In the genomic region with DNA sequence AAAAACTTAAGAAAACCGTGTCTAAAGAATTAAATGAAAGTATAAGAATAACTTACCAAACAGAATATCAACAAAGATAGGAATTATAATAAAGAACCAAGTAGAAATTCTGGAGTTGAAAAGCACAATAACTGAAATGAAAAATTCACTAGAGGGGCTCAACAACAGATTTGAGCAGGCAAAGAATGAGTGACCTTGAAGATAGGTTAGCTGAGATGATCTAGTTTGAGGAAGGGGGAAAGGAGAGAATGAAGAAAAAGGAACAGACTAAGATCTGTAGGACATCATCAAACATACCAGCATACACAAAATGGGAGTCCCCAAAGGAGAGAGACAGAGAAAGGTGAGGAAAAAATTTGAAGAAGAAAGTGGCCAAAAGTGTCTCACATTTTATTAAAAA, we compare ENCODE assay signal across 23 cellular contexts. TPM values are rescaled to one million over a fixed set of nuclear protein-coding genes. Genes with fewer than 3 reads are reported as not detected.
A peak's percentile ranks its signal among the peaks of the same experiment; 100 is the strongest.
DNase-seq lines count a peak whose midpoint lies in the region; ATAC-seq, FAIRE-seq and TF ChIP-seq lines count a peak whose summit lies in the region.
"Had no signal": no experiment of that assay in that cellular context is flagged by ENCODE, and none has a peak within 500 bp of the region (broad histone marks: within the 10 kb centered on the region; RNA-seq: fewer than 3 reads in every experiment).

No MANE protein-coding gene starts in this region.

- H3K27ac ChIP-seq in HEK293 (ENCODE audit: extremely low read depth, low read depth, low read length) (no peak overlapping the region), K562 (ENCODE audit: extremely low read depth, low read depth, low read length) (no peak overlapping the region)
- H3K27ac ChIP-seq: A549; BLaER1 treated with 17β-estradiol and CSF1 and Interleukin-3, amounts not matched to agents 10 nM and 100 nM had no signal

- peaks cover 19% of the 10 kb centered on the region for H3K27me3 Mint-ChIP-seq in activated naive CD8-positive, alpha-beta T cell treated with anti-CD3 and anti-CD28 coated beads, Interleukin-2, amount 10 ng/mL, durations not matched to agents 7 days and 5 days
- no peaks in the 10 kb centered on the region for H3K27me3 Mint-ChIP-seq in activated naive CD8-positive, alpha-beta T cell treated with anti-CD3 and anti-CD28 coated beads for 36 hours
- H3K27me3 Mint-ChIP-seq in activated CD8-positive, alpha-beta T cell treated with anti-CD3 and anti-CD28 coated beads, Interleukin-2, amount 10 ng/mL, durations not matched to agents 7 days and 5 days (ENCODE audit: low read depth) = peaks cover 15% of the 10 kb centered on the region
- H3K27me3 Mint-ChIP-seq: CD4-positive, alpha-beta T cell had no signal

- peaks cover 8% of the 10 kb centered on the region for H3K36me3 Mint-ChIP-seq in activated naive CD8-positive, alpha-beta T cell treated with anti-CD3 and anti-CD28 coated beads, Interleukin-2, amount 10 ng/mL, durations not matched to agents 7 days and 5 days
- peaks cover 1% of the 10 kb centered on the region for H3K36me3 Mint-ChIP-seq in activated naive CD8-positive, alpha-beta T cell treated with anti-CD3 and anti-CD28 coated beads for 36 hours
- peaks cover 7% of the 10 kb centered on the region for H3K36me3 Mint-ChIP-seq in activated CD8-positive, alpha-beta T cell treated with anti-CD3 and anti-CD28 coated beads, Interleukin-2, amount 10 ng/mL, durations not matched to agents 7 days and 5 days (ENCODE audit: low read depth)
- H3K36me3 Mint-ChIP-seq: CD14-positive monocyte had no signal

- no peak overlapping the region for H3K9ac ChIP-seq in K562 (ENCODE audit: insufficient read depth in 1 of 2, low read depth in 2 of 2, low read length in 2 of 2)
- H3K9ac ChIP-seq: BLaER1 treated with 17β-estradiol and CSF1 and Interleukin-3, amounts not matched to agents 10 nM and 100 nM had no signal

- H3K27ac Mint-ChIP-seq in activated naive CD8-positive, alpha-beta T cell treated with anti-CD3 and anti-CD28 coated beads, Interleukin-2, amount 10 ng/mL, durations not matched to agents 7 days and 5 days = peak overlapping the region; percentile 48
- H3K27ac Mint-ChIP-seq in activated naive CD8-positive, alpha-beta T cell treated with anti-CD3 and anti-CD28 coated beads for 36 hours = no peak overlapping the region
- no peak overlapping the region for H3K27ac Mint-ChIP-seq in activated CD8-positive, alpha-beta T cell treated with anti-CD3 and anti-CD28 coated beads, Interleukin-2, amount 10 ng/mL, durations not matched to agents 7 days and 5 days
- H3K27ac Mint-ChIP-seq: CD4-positive, alpha-beta T cell had no signal

- H3K4me3 Mint-ChIP-seq in activated naive CD8-positive, alpha-beta T cell treated with anti-CD3 and anti-CD28 coated beads, Interleukin-2, amount 10 ng/mL, durations not matched to agents 7 days and 5 days = no peak overlapping the region
- H3K4me3 Mint-ChIP-seq in activated naive CD8-positive, alpha-beta T cell treated with anti-CD3 and anti-CD28 coated beads for 36 hours = no peak overlapping the region
- H3K4me3 Mint-ChIP-seq in activated CD8-positive, alpha-beta T cell treated with anti-CD3 and anti-CD28 coated beads, Interleukin-2, amount 10 ng/mL, durations not matched to agents 7 days and 5 days = no peak overlapping the region
- H3K4me3 Mint-ChIP-seq: CD14-positive monocyte; CD4-positive, alpha-beta T cell; CD8-positive, alpha-beta memory T cell had no signal

- no peaks in the 10 kb centered on the region for H4K20me1 ChIP-seq in K562 (replicated peaks; ENCODE audit: control insufficient read depth, insufficient read depth, low read length)
- H4K20me1 ChIP-seq: BLaER1 treated with 17β-estradiol and CSF1 and Interleukin-3, amounts not matched to agents 10 nM and 100 nM had no signal

- in situ Hi-C loops in K562 (cut with MboI) = no loop called here

- CTCF ChIA-PET in HEK293 (lab: Yijun Ruan, JAX) = interaction anchor here (0.7 to 1.7 kb wide), 8 partner anchors 8 to 223 kb away, joined by 3 to 7 read pairs (median 5); partner anchors contain the start of gene PPARD
- CTCF ChIA-PET in K562 (lab: Yijun Ruan, JAX; ENCODE audit: low intra/inter-chr PET ratio) = no interaction called here
- CTCF ChIA-PET in activated CD8-positive, alpha-beta T cell treated with anti-CD3 and anti-CD28 coated beads, Interleukin-2, amount 10 ng/mL, durations not matched to agents 7 days and 5 days (lab: Charles Lee) = interaction anchor here (1.8 kb wide), 1 partner anchor 28 kb away, joined by 6 read pairs; no protein-coding TSS in a partner anchor

- DNase-seq in activated naive CD8-positive, alpha-beta T cell treated with anti-CD3 and anti-CD28 coated beads, Interleukin-2, amount 10 ng/mL, durations not matched to agents 7 days and 5 days = no peak
- no peak for DNase-seq in activated naive CD8-positive, alpha-beta T cell treated with anti-CD3 and anti-CD28 coated beads for 36 hours
- DNase-seq in K562 (ENCODE audit: extremely low read depth in 1 of 4, low spot score in 3 of 4) (no peak), cerebellar nuclear complex (lab: John Stamatoyannopoulos, UW) (no peak)
- no peak for DNase-seq in activated CD8-positive, alpha-beta T cell treated with anti-CD3 and anti-CD28 coated beads, Interleukin-2, amount 10 ng/mL, durations not matched to agents 7 days and 5 days
- DNase-seq: 8988T; ACHN; AML-193; BE2C; CD4-positive, alpha-beta T cell; CD8-positive, alpha-beta memory T cell; DMS153; DND-41; GOT3 had no signal

- H3K79me2 ChIP-seq in K562 (ENCODE audit: control insufficient read depth, insufficient read depth, low read length) = no peaks in the 10 kb centered on the region

- no peak for TF ChIP-seq POLR2A in K562 (conservative IDR thresholded peaks at IDR 0.05)

- no peak overlapping the region for H3K4me2 ChIP-seq in K562 (ENCODE audit: insufficient read depth, low read length)
- H3K4me2 ChIP-seq: A549; BLaER1 treated with 17β-estradiol and CSF1 and Interleukin-3, amounts not matched to agents 10 nM and 100 nM had no signal

- TF ChIP-seq RAD21 in K562 (CRISPR knock-in tag; conservative IDR thresholded peaks at IDR 0.05 in 1 of 2, IDR thresholded peaks at IDR 0.05 in 1 of 2) = no peak

- no peak for TF ChIP-seq EP300 in K562 (IDR thresholded peaks at IDR 0.05; ENCODE audit: low read length)

- H3K9me1 ChIP-seq in K562 (ENCODE audit: control insufficient read depth, insufficient read depth, low read length) = no peaks in the 10 kb centered on the region

- no peak for FAIRE-seq in K562 (lab: Jason Lieb, UNC)
- FAIRE-seq: A549, D721Med, G401.6, GM12892, H54 had no signal

- POLR2A ChIA-PET in activated naive CD8-positive, alpha-beta T cell treated with anti-CD3 and anti-CD28 coated beads, Interleukin-2, amount 10 ng/mL, durations not matched to agents 7 days and 5 days (lab: Charles Lee) = no interaction called here
- POLR2A ChIA-PET in HEK293 (lab: Yijun Ruan, JAX) = no interaction called here
- POLR2A ChIA-PET in K562 (lab: Yijun Ruan, JAX) = interaction anchor here (0.6 kb wide), 1 partner anchor 24 kb away, joined by 3 read pairs; no protein-coding TSS in a partner anchor
- POLR2A ChIA-PET in activated CD8-positive, alpha-beta T cell treated with anti-CD3 and anti-CD28 coated beads, Interleukin-2, amount 10 ng/mL, durations not matched to agents 7 days and 5 days (lab: Charles Lee) = no interaction called here

- H3K9me3 ChIP-seq in HEK293 (ENCODE audit: control insufficient read depth, insufficient read depth, low read depth, low read length) (no peaks in the 10 kb centered on the region), K562 (replicated peaks; ENCODE audit: control insufficient read depth, insufficient read depth, low read depth, low read length) (peaks cover 6% of the 10 kb centered on the region)
- H3K9me3 ChIP-seq: A549, BE2C had no signal

- no peak for TF ChIP-seq CTCF in HEK293 (tag by site-specific recombination; IDR thresholded peaks at IDR 0.05)
- no peak for TF ChIP-seq CTCF in K562 (IDR thresholded peaks at IDR 0.05 in 2 of 3, conservative IDR thresholded peaks at IDR 0.05 in 1 of 3; ENCODE audit: insufficient read depth in 2 of 3, low read depth in 1 of 3, low read length in 3 of 3)

- H3K4me1 ChIP-seq in HEK293 (ENCODE audit: control insufficient read depth, insufficient read depth, low read length) (no peaks in the 10 kb centered on the region), K562 (replicated peaks in 1 of 2; ENCODE audit: control insufficient read depth in 2 of 2, insufficient read depth in 2 of 2, low read length in 2 of 2) (no peaks in the 10 kb centered on the region; a peak in 1 of 5 replicates)
- H3K4me1 ChIP-seq: A549; BE2C; BLaER1 treated with 17β-estradiol and CSF1 and Interleukin-3, amounts not matched to agents 10 nM and 100 nM; HAP-1 had no signal

- H3K9me3 Mint-ChIP-seq in activated naive CD8-positive, alpha-beta T cell treated with anti-CD3 and anti-CD28 coated beads, Interleukin-2, amount 10 ng/mL, durations not matched to agents 7 days and 5 days = peaks cover 5% of the 10 kb centered on the region
- H3K9me3 Mint-ChIP-seq in activated naive CD8-positive, alpha-beta T cell treated with anti-CD3 and anti-CD28 coated beads for 36 hours = peaks cover 2% of the 10 kb centered on the region
- peaks cover 11% of the 10 kb centered on the region for H3K9me3 Mint-ChIP-seq in activated CD8-positive, alpha-beta T cell treated with anti-CD3 and anti-CD28 coated beads, Interleukin-2, amount 10 ng/mL, durations not matched to agents 7 days and 5 days (ENCODE audit: insufficient read depth)

- 0% methylated on average over 1 of the region's 1 CpG for WGBS in K562 (ENCODE audit: insufficient coverage, low coverage, missing lambda C conversion rate)

- H3K4me1 Mint-ChIP-seq in activated naive CD8-positive, alpha-beta T cell treated with anti-CD3 and anti-CD28 coated beads, Interleukin-2, amount 10 ng/mL, durations not matched to agents 7 days and 5 days = peaks cover 5% of the 10 kb centered on the region
- peaks cover 4% of the 10 kb centered on the region for H3K4me1 Mint-ChIP-seq in activated naive CD8-positive, alpha-beta T cell treated with anti-CD3 and anti-CD28 coated beads for 36 hours
- peaks cover 8% of the 10 kb centered on the region for H3K4me1 Mint-ChIP-seq in activated CD8-positive, alpha-beta T cell treated with anti-CD3 and anti-CD28 coated beads, Interleukin-2, amount 10 ng/mL, durations not matched to agents 7 days and 5 days (ENCODE audit: low read depth)

- no peak overlapping the region for H2AFZ ChIP-seq in K562 (ENCODE audit: low read depth, low read length)

- H3K36me3 ChIP-seq in HEK293 (ENCODE audit: control insufficient read depth in 2 of 2, insufficient read depth in 1 of 2, low read length in 2 of 2) (no peaks in the 10 kb centered on the region), K562 (ENCODE audit: control insufficient read depth, insufficient read depth, low read length) (no peaks in the 10 kb centered on the region)
- H3K36me3 ChIP-seq: BE2C; BLaER1 treated with 17β-estradiol and CSF1 and Interleukin-3, amounts not matched to agents 10 nM and 100 nM; HAP-1 had no signal

- peaks cover under 1 to 21% of the 10 kb centered on the region in 2 experiments; a peak in 3 of 5 replicates for H3K27me3 ChIP-seq in K562 (ENCODE audit: control insufficient read depth in 2 of 2, insufficient read depth in 2 of 2, low read length in 2 of 2)
- H3K27me3 ChIP-seq: BE2C; BLaER1 treated with 17β-estradiol and CSF1 and Interleukin-3, amounts not matched to agents 10 nM and 100 nM had no signal

- H3K4me3 ChIP-seq in HEK293 (ENCODE audit: low read depth, low read length) (no peak overlapping the region), K562 (no peak overlapping the region)
- H3K4me3 ChIP-seq: A549; BLaER1 treated with 17β-estradiol and CSF1 and Interleukin-3, amounts not matched to agents 10 nM and 100 nM; HAP-1 had no signal

- BruUV-seq in K562 (replicated peaks; lab: Mats Ljungman, UMichigan) = no TSS peak

- intact Hi-C loops in K562 (cut with micrococcal nuclease) = loop anchor here (10.0 kb wide), 1 partner anchor 256 kb away; the partner anchor contains the start of gene DEF6

- no peak for ATAC-seq in activated naive CD8-positive, alpha-beta T cell treated with anti-CD3 and anti-CD28 coated beads, Interleukin-2, amount 10 ng/mL, durations not matched to agents 7 days and 5 days (ENCODE audit: low read depth)
- ATAC-seq in K562 = no peak
- ATAC-seq in activated CD8-positive, alpha-beta T cell treated with anti-CD3 and anti-CD28 coated beads, Interleukin-2, amount 10 ng/mL, durations not matched to agents 7 days and 5 days = no peak
- ATAC-seq: A549 had no signal

RNA-seq across cellular contexts. Expression of gene TULP1, which starts 37.7 kb away (rescaled TPM):
- not detected for total RNA-seq in activated naive CD8-positive, alpha-beta T cell treated with anti-CD3 and anti-CD28 coated beads, Interleukin-2, amount 10 ng/mL, durations not matched to agents 7 days and 5 days
- not detected for total RNA-seq in activated naive CD8-positive, alpha-beta T cell treated with anti-CD3 and anti-CD28 coated beads for 36 hours
- total RNA-seq in K562 (2011; cell fraction: chromatin; rRNA removed; ENCODE audit: low replicate concordance) = not detected in 2 replicates
- not detected in 2 replicates for total RNA-seq in K562 (2011; cell fraction: nucleolus; rRNA removed)
- total RNA-seq in K562 (2011; cell fraction: nucleoplasm; rRNA removed) = not detected in 2 replicates
- 0.16 TPM in 1 of 2 replicates, not detected in the other for total RNA-seq in K562 (2014; rRNA removed)
- total RNA-seq in K562 (2014; rRNA removed; fragmentation: Illumina TruSeq; extraction: Trizol) = not detected in 2 replicates
- total RNA-seq in K562 (2015; rRNA removed; fragmentation: Illumina TruSeq; extraction: Trizol) = not detected in 2 replicates
- total RNA-seq in K562 (2021) = 0.09 TPM in 2 replicates
- polyA plus RNA-seq in K562 (2011; rRNA removed) = 0.05 TPM in 1 of 2 replicates, not detected in the other
- polyA plus RNA-seq in K562 (2011; cell fraction: cytosol; rRNA removed) = 0.07 TPM in 1 of 2 replicates, not detected in the other
- 0.06 and 0.09 TPM in 2 replicates for polyA plus RNA-seq in K562 (2011; cell fraction: nucleus; rRNA removed)
- polyA plus RNA-seq in K562 (2012) = 0.06 and 0.17 TPM in 2 replicates
- 0.10 TPM in 1 of 2 replicates, not detected in the other for polyA plus RNA-seq in K562 (2014; fragmentation: Illumina TruSeq; extraction: Trizol)
- under 1 TPM in 1 of 2 experiments, not detected in 1; 0.06 TPM for polyA plus RNA-seq in K562 (2014; fragmentation: Nextera tagmentation; extraction: Ambion mirVana)
- polyA plus RNA-seq in K562 (2014; rRNA removed) = 0.17 TPM in 1 of 2 replicates, not detected in the other
- not detected in 2 replicates for polyA minus RNA-seq in K562 (2011; rRNA and poly(A)+ RNA removed)
- not detected in 2 replicates for polyA minus RNA-seq in K562 (2011; cell fraction: cytosol; rRNA and poly(A)+ RNA removed)
- 0.11 TPM in 1 of 2 replicates, not detected in the other for polyA minus RNA-seq in K562 (2011; cell fraction: nucleus; rRNA and poly(A)+ RNA removed)
- total RNA-seq in activated CD8-positive, alpha-beta T cell treated with anti-CD3 and anti-CD28 coated beads, Interleukin-2, amount 10 ng/mL, durations not matched to agents 7 days and 5 days = not detected
- total RNA-seq: CD4-positive, alpha-beta T cell; CD8-positive, alpha-beta memory T cell had no signal
- polyA plus RNA-seq: A549; CD14-positive monocyte; CD8-positive, alpha-beta memory T cell had no signal

RNA-seq across cellular contexts. Expression of gene TEAD3, which starts 53.6 kb away (rescaled TPM):
- under 1 TPM; 0.19 to 0.43 TPM for total RNA-seq in activated naive CD8-positive, alpha-beta T cell treated with anti-CD3 and anti-CD28 coated beads, Interleukin-2, amount 10 ng/mL, durations not matched to agents 7 days and 5 days
- total RNA-seq in activated naive CD8-positive, alpha-beta T cell treated with anti-CD3 and anti-CD28 coated beads for 36 hours = under 1 TPM; 0.60 to 0.66 TPM
- 5.1 and 14.6 TPM in 2 replicates for total RNA-seq in K562 (2011; cell fraction: chromatin; rRNA removed; ENCODE audit: low replicate concordance)
- 7.1 and 9.2 TPM in 2 replicates for total RNA-seq in K562 (2011; cell fraction: nucleolus; rRNA removed)
- total RNA-seq in K562 (2011; cell fraction: nucleoplasm; rRNA removed) = 7.1 and 8.4 TPM in 2 replicates
- total RNA-seq in K562 (2014; rRNA removed) (4.9 and 5.8 TPM in 2 replicates), K562 (2014; rRNA removed; fragmentation: Illumina TruSeq; extraction: Trizol) (2.4 and 3.1 TPM in 2 replicates), K562 (2015; rRNA removed; fragmentation: Illumina TruSeq; extraction: Trizol) (3.0 and 3.3 TPM in 2 replicates), K562 (2021) (12.6 and 13.2 TPM in 2 replicates)
- polyA plus RNA-seq in K562 (2011; rRNA removed) (3.3 and 7.0 TPM in 2 replicates), K562 (2014; fragmentation: Illumina TruSeq; extraction: Trizol) (11.1 and 13.6 TPM in 2 replicates), K562 (2014; fragmentation: Nextera tagmentation; extraction: Ambion mirVana) (under 1 TPM; 0.63 to 0.92 TPM), K562 (2014; rRNA removed) (6.7 and 8.2 TPM in 2 replicates)
- polyA plus RNA-seq in K562 (2011; cell fraction: cytosol; rRNA removed) = 5.2 and 5.3 TPM in 2 replicates
- polyA plus RNA-seq in K562 (2011; cell fraction: nucleus; rRNA removed) = 13.9 and 18.4 TPM in 2 replicates
- 7.7 and 10.0 TPM in 2 replicates for polyA plus RNA-seq in K562 (2012)
- polyA minus RNA-seq in K562 (2011; rRNA and poly(A)+ RNA removed) = 1.9 TPM in 2 replicates
- polyA minus RNA-seq in K562 (2011; cell fraction: cytosol; rRNA and poly(A)+ RNA removed) = 1.7 and 4.2 TPM in 2 replicates
- polyA minus RNA-seq in K562 (2011; cell fraction: nucleus; rRNA and poly(A)+ RNA removed) = 2.4 and 3.2 TPM in 2 replicates
- under 1 TPM; 0.18 to 0.21 TPM for total RNA-seq in activated CD8-positive, alpha-beta T cell treated with anti-CD3 and anti-CD28 coated beads, Interleukin-2, amount 10 ng/mL, durations not matched to agents 7 days and 5 days
- polyA plus RNA-seq: CD14-positive monocyte had no signal
